Comparison of ENCODE assay signal across 8 cellular contexts in the genomic region with DNA sequence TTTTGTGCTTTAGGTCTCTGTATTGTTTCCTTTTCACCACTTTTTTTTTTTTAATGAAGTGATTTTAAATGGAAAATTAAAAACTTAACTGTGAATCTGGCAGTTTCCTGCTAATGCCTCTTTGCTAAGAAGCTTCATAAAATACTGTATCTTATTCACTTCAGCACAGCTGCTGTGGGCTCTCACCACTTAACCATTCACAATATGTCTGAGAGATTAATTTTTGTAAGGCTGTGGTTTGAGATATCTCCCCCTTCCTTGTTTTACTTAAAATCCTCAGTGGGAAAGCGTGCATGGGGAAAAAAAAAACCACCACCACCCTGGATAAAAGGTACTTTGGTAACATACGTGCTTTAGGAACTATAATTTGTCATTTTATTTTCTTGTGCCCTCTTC.
DNase-seq lines count a peak whose midpoint lies in the region; TF ChIP-seq lines count a peak whose summit lies in the region.

No MANE protein-coding gene starts in this region.

- no peaks in the 10 kb centered on the region for H3K9me3 Mint-ChIP-seq in activated naive CD4-positive, alpha-beta T cell treated with anti-CD3 and anti-CD28 coated beads for 36 hours
- H3K9me3 Mint-ChIP-seq in T-helper 2 cell treated with Interferon-gamma antibody and Interleukin-4, amounts not matched to agents 5 μg/mL and 100 μg/mL, for 36 hours, result no peaks in the 10 kb centered on the region

- peaks cover 0 to 74% (median 40%) of the 10 kb centered on the region in 4 donors for H3K4me1 ChIP-seq in tibial nerve

- no peak for TF ChIP-seq POLR2A in tibial nerve (IDR thresholded peaks at IDR 0.05)

- H3K27ac ChIP-seq in layer of hippocampus (ENCODE audit: low read depth, low read length), result peak overlapping the region; percentile 60
- peak overlapping the region in 3 of 4 donors; percentile 69 to 82 (median 74) for H3K27ac ChIP-seq in tibial nerve

- peak overlapping the region; percentile 43 for H3K4me3 Mint-ChIP-seq in activated naive CD4-positive, alpha-beta T cell treated with anti-CD3 and anti-CD28 coated beads for 36 hours
- peak overlapping the region; percentile 74 for H3K4me3 Mint-ChIP-seq in T-helper 2 cell treated with Interferon-gamma antibody and Interleukin-4, amounts not matched to agents 5 μg/mL and 100 μg/mL, for 36 hours

- H3K9me3 ChIP-seq in tibial nerve, result no peaks in the 10 kb centered on the region

- peak; percentile 44 for DNase-seq in activated naive CD4-positive, alpha-beta T cell treated with anti-CD3 and anti-CD28 coated beads for 36 hours
- DNase-seq in activated naive CD4-positive, alpha-beta T cell (lab: John Stamatoyannopoulos, UW), result no peak
- no peak for DNase-seq in T-helper 2 cell treated with Interferon-gamma antibody and Interleukin-4, amounts not matched to agents 5 μg/mL and 100 μg/mL, for 36 hours (ENCODE audit: low spot score)
- DNase-seq in tibial nerve (ENCODE audit: low spot score in 2 of 2) (no peak), kidney tubule cell (ENCODE audit: low spot score) (no peak), kidney glomerular epithelial cell (lab: John Stamatoyannopoulos, UW) (no peak), DMS53 treated with DMSO at 0.1 percent for 48 hours (lab: John Stamatoyannopoulos, UW; ENCODE audit: unreplicated experiment) (no peak)

- H3K4me3 ChIP-seq in tibial nerve, result no peak overlapping the region

- H3K27me3 ChIP-seq in layer of hippocampus (ENCODE audit: control insufficient read depth, insufficient read depth, low read length) (no peaks in the 10 kb centered on the region), tibial nerve (no peaks in the 10 kb centered on the region)

- 67 to 74% methylated on average over 2 of the region's 2 CpGs for WGBS in tibial nerve, 2 donors

- intact Hi-C loops in activated naive CD4-positive, alpha-beta T cell treated with anti-CD3 and anti-CD28 coated beads for 36 hours (cut with micrococcal nuclease), result loop anchor here (1.0 to 10.0 kb wide), 14 partner anchors 13 to 957 kb away; a partner anchor contains a TSS

- no peaks in the 10 kb centered on the region for H3K27me3 Mint-ChIP-seq in activated naive CD4-positive, alpha-beta T cell treated with anti-CD3 and anti-CD28 coated beads for 36 hours (ENCODE audit: low read depth)
- H3K27me3 Mint-ChIP-seq in T-helper 2 cell treated with Interferon-gamma antibody and Interleukin-4, amounts not matched to agents 5 μg/mL and 100 μg/mL, for 36 hours (ENCODE audit: low read depth), result no peaks in the 10 kb centered on the region

- H3K4me1 Mint-ChIP-seq in activated naive CD4-positive, alpha-beta T cell treated with anti-CD3 and anti-CD28 coated beads for 36 hours (ENCODE audit: low read depth), result peaks cover 93% of the 10 kb centered on the region
- H3K4me1 Mint-ChIP-seq in T-helper 2 cell treated with Interferon-gamma antibody and Interleukin-4, amounts not matched to agents 5 μg/mL and 100 μg/mL, for 36 hours (ENCODE audit: low read depth), result peaks cover 56% of the 10 kb centered on the region

- H3K36me3 Mint-ChIP-seq in activated naive CD4-positive, alpha-beta T cell treated with anti-CD3 and anti-CD28 coated beads for 36 hours (ENCODE audit: low read depth), result peaks cover 12% of the 10 kb centered on the region
- H3K36me3 Mint-ChIP-seq in T-helper 2 cell treated with Interferon-gamma antibody and Interleukin-4, amounts not matched to agents 5 μg/mL and 100 μg/mL, for 36 hours (ENCODE audit: low read depth), result peaks cover 4% of the 10 kb centered on the region

- no peak for TF ChIP-seq CTCF in tibial nerve (IDR thresholded peaks at IDR 0.05)

- no peak for TF ChIP-seq EP300 in tibial nerve (IDR thresholded peaks at IDR 0.05)

- H3K36me3 ChIP-seq in tibial nerve, result no peaks in the 10 kb centered on the region

- peak overlapping the region; percentile 92 for H3K27ac Mint-ChIP-seq in activated naive CD4-positive, alpha-beta T cell treated with anti-CD3 and anti-CD28 coated beads for 36 hours
- peak overlapping the region; percentile 77 for H3K27ac Mint-ChIP-seq in T-helper 2 cell treated with Interferon-gamma antibody and Interleukin-4, amounts not matched to agents 5 μg/mL and 100 μg/mL, for 36 hours

- CTCF ChIA-PET in activated naive CD4-positive, alpha-beta T cell treated with anti-CD3 and anti-CD28 coated beads for 36 hours (lab: Charles Lee), result interaction anchor here (1.0 to 2.7 kb wide), 4 partner anchors 34 to 267 kb away, joined by 3 to 15 read pairs (median 4); no protein-coding TSS in a partner anchor
